ENCODE assay signal across 27 cellular contexts in the genomic region with DNA sequence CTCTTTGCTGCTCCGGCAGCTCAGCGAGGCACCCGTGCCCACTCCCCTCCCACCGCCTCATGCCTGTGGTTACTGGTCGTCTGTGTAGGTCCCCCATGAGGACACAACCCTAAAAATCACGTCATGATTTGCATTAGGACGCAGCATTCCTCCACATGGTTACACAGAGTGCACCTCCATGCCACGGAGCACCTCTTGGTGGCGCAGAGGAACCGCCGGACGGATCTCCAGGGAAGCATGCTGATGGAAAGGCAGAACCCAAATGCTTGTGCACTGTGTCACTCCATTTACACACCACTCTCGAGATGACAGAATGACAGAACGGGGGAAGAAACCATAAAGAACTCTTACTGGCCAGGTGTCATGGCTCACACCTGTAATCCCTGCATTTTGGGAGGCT.
"Had no signal": no experiment of that assay in that cellular context is flagged by ENCODE, and none has a peak within 500 bp of the region (broad histone marks: within the 10 kb centered on the region; RNA-seq: fewer than 3 reads in every experiment).

No MANE protein-coding gene starts in this region.

- H3K4me3 Mint-ChIP-seq: activated CD4-positive, alpha-beta memory T cell treated with anti-CD3 and anti-CD28 coated beads, Interleukin-2, amount 10 ng/mL, durations not matched to agents 7 days and 5 days; activated CD4-positive, alpha-beta T cell treated with anti-CD3 and anti-CD28 coated beads, Interleukin-2, amount 10 ng/mL, durations not matched to agents 7 days and 5 days; activated naive CD4-positive, alpha-beta T cell treated with anti-CD3 and anti-CD28 coated beads, Interleukin-2, amount 10 ng/mL, durations not matched to agents 7 days and 5 days; activated T-cell treated with anti-CD3 and anti-CD28 coated beads, Interleukin-2, amount 50 U/mL, for 24 hours; nephron; stimulated activated naive B cell treated with anti-CD40 and anti-IgM and Interleukin-4, amounts not matched to agents 10 μg/mL and 1 μg/mL and 100 μg/mL, for 72 hours; T-helper 1 cell treated with Interleukin-12 subunit alpha and Interleukin-12 subunit beta and Interleukin-4 antibody, amounts not matched to agents 30 μg/mL and 1 μg/mL, for 36 hours had no signal

- DNase-seq: activated CD4-positive, alpha-beta memory T cell treated with anti-CD3 and anti-CD28 coated beads, Interleukin-2, amount 10 ng/mL, durations not matched to agents 7 days and 5 days; activated CD4-positive, alpha-beta T cell treated with anti-CD3 and anti-CD28 coated beads, Interleukin-2, amount 10 ng/mL, durations not matched to agents 7 days and 5 days; activated CD4-positive, CD25-positive, alpha-beta regulatory T cell treated with anti-CD3 and anti-CD28 coated beads, Interleukin-2, amount 50 U/mL, for 72 hours; activated CD8-positive, alpha-beta memory T cell treated with anti-CD3 and anti-CD28 coated beads, Interleukin-2, amount 50 U/mL, for 48 hours; activated gamma-delta T cell; activated naive CD4-positive, alpha-beta T cell treated with anti-CD3 and anti-CD28 coated beads, Interleukin-2, amount 10 ng/mL, durations not matched to agents 7 days and 5 days; activated T-cell treated with anti-CD3 and anti-CD28 coated beads, Interleukin-2, amount 50 U/mL, for 24 hours; amniotic stem cell; brain microvascular endothelial cell; dorsolateral prefrontal cortex; effector memory CD4-positive, alpha-beta T cell; left ventricle myocardium superior; mammary epithelial cell; pancreas; stimulated activated CD4-positive, alpha-beta T cell treated with anti-CD3 and anti-CD28 coated beads, Interleukin-15, amount 100 ng/mL, for 24 hours; stimulated activated CD4-positive, alpha-beta T cell treated with anti-CD3 and anti-CD28 coated beads, Interleukin-2, amount 100 ng/mL, for 24 hours; stimulated activated naive B cell treated with anti-CD40 and anti-IgM and Interleukin-4, amounts not matched to agents 10 μg/mL and 1 μg/mL and 100 μg/mL, for 72 hours; stomach; T-helper 9 cell; thyroid gland; upper lobe of left lung had no signal

- H3K36me3 ChIP-seq: brain microvascular endothelial cell, neutrophil, pancreas, right atrium auricular region, thyroid gland, upper lobe of left lung had no signal

- H3K9me3 Mint-ChIP-seq: activated CD4-positive, alpha-beta memory T cell treated with anti-CD3 and anti-CD28 coated beads, Interleukin-2, amount 10 ng/mL, durations not matched to agents 7 days and 5 days; activated CD4-positive, alpha-beta T cell treated with anti-CD3 and anti-CD28 coated beads, Interleukin-2, amount 10 ng/mL, durations not matched to agents 7 days and 5 days; activated naive CD4-positive, alpha-beta T cell treated with anti-CD3 and anti-CD28 coated beads, Interleukin-2, amount 10 ng/mL, durations not matched to agents 7 days and 5 days; activated T-cell treated with anti-CD3 and anti-CD28 coated beads, Interleukin-2, amount 50 U/mL, for 24 hours; nephron; stimulated activated naive B cell treated with anti-CD40 and anti-IgM and Interleukin-4, amounts not matched to agents 10 μg/mL and 1 μg/mL and 100 μg/mL, for 72 hours; T-helper 1 cell treated with Interleukin-12 subunit alpha and Interleukin-12 subunit beta and Interleukin-4 antibody, amounts not matched to agents 30 μg/mL and 1 μg/mL, for 36 hours had no signal

- H3K27ac ChIP-seq: brain microvascular endothelial cell, coronary artery, dorsolateral prefrontal cortex, neutrophil, pancreas, right atrium auricular region, stomach, thyroid gland, upper lobe of left lung, VCaP had no signal

- H3K4me3 ChIP-seq: coronary artery, dorsolateral prefrontal cortex, pancreas, right atrium auricular region, stomach, thyroid gland, upper lobe of left lung had no signal

- H3K27ac Mint-ChIP-seq: activated CD4-positive, alpha-beta memory T cell treated with anti-CD3 and anti-CD28 coated beads, Interleukin-2, amount 10 ng/mL, durations not matched to agents 7 days and 5 days; activated CD4-positive, alpha-beta T cell treated with anti-CD3 and anti-CD28 coated beads, Interleukin-2, amount 10 ng/mL, durations not matched to agents 7 days and 5 days; activated naive CD4-positive, alpha-beta T cell treated with anti-CD3 and anti-CD28 coated beads, Interleukin-2, amount 10 ng/mL, durations not matched to agents 7 days and 5 days; activated T-cell treated with anti-CD3 and anti-CD28 coated beads, Interleukin-2, amount 50 U/mL, for 24 hours; nephron; T-helper 1 cell treated with Interleukin-12 subunit alpha and Interleukin-12 subunit beta and Interleukin-4 antibody, amounts not matched to agents 30 μg/mL and 1 μg/mL, for 36 hours had no signal

- H3K4me1 Mint-ChIP-seq: activated CD4-positive, alpha-beta memory T cell treated with anti-CD3 and anti-CD28 coated beads, Interleukin-2, amount 10 ng/mL, durations not matched to agents 7 days and 5 days; activated CD4-positive, alpha-beta T cell treated with anti-CD3 and anti-CD28 coated beads, Interleukin-2, amount 10 ng/mL, durations not matched to agents 7 days and 5 days; activated naive CD4-positive, alpha-beta T cell treated with anti-CD3 and anti-CD28 coated beads, Interleukin-2, amount 10 ng/mL, durations not matched to agents 7 days and 5 days; nephron had no signal

- H3K36me3 Mint-ChIP-seq: activated naive CD4-positive, alpha-beta T cell treated with anti-CD3 and anti-CD28 coated beads, Interleukin-2, amount 10 ng/mL, durations not matched to agents 7 days and 5 days had no signal

- H3K9me3 ChIP-seq: neutrophil, pancreas, right atrium auricular region, stomach, thyroid gland, upper lobe of left lung had no signal

- ATAC-seq: left ventricle myocardium superior; pancreas; stimulated activated naive B cell treated with anti-CD40 and anti-IgM and Interleukin-4, amounts not matched to agents 10 μg/mL and 1 μg/mL and 100 μg/mL, for 72 hours had no signal

- H3K27me3 ChIP-seq: brain microvascular endothelial cell, dorsolateral prefrontal cortex, neutrophil, pancreas, right atrium auricular region, stomach, thyroid gland, upper lobe of left lung had no signal

- H3K4me1 ChIP-seq: pancreas, thyroid gland, upper lobe of left lung had no signal

- H3K27me3 Mint-ChIP-seq: activated CD4-positive, alpha-beta memory T cell treated with anti-CD3 and anti-CD28 coated beads, Interleukin-2, amount 10 ng/mL, durations not matched to agents 7 days and 5 days; activated CD4-positive, alpha-beta T cell treated with anti-CD3 and anti-CD28 coated beads, Interleukin-2, amount 10 ng/mL, durations not matched to agents 7 days and 5 days; activated naive CD4-positive, alpha-beta T cell treated with anti-CD3 and anti-CD28 coated beads, Interleukin-2, amount 10 ng/mL, durations not matched to agents 7 days and 5 days; activated T-cell treated with anti-CD3 and anti-CD28 coated beads, Interleukin-2, amount 50 U/mL, for 24 hours; stimulated activated naive B cell treated with anti-CD40 and anti-IgM and Interleukin-4, amounts not matched to agents 10 μg/mL and 1 μg/mL and 100 μg/mL, for 72 hours had no signal
